Comparison of ENCODE assay signal across 16 cellular contexts in genomic region chr20:53399131-53399530, GRCh38.
A peak's percentile ranks its signal among the peaks of the same experiment; 100 is the strongest.
DNase-seq lines count a peak whose midpoint lies in the region; ATAC-seq and TF ChIP-seq lines count a peak whose summit lies in the region.
"Had no signal": no experiment of that assay in that cellular context is flagged by ENCODE, and none has a peak within 500 bp of the region (broad histone marks: within the 10 kb centered on the region; RNA-seq: fewer than 3 reads in every experiment).

No MANE protein-coding gene starts in this region.

- no peaks in the 10 kb centered on the region for H3K9me3 ChIP-seq in neural progenitor cell (ENCODE audit: low read depth)
- H3K9me3 ChIP-seq in OCI-LY7 (ENCODE audit: low read length) = no peaks in the 10 kb centered on the region
- H3K9me3 ChIP-seq: BLaER1, HAP-1 had no signal

- H3K36me3 ChIP-seq in neural progenitor cell = no peaks in the 10 kb centered on the region
- no peaks in the 10 kb centered on the region for H3K36me3 ChIP-seq in OCI-LY7 (ENCODE audit: insufficient read depth, low read length)
- H3K36me3 ChIP-seq: BLaER1, HAP-1 had no signal

- no peaks in the 10 kb centered on the region for H3K9me2 ChIP-seq in OCI-LY7 (ENCODE audit: insufficient read depth, low read length)

- no peaks in the 10 kb centered on the region for H3K27me3 ChIP-seq in neural progenitor cell
- H3K27me3 ChIP-seq: BLaER1 had no signal

- no peak overlapping the region for H3K9ac ChIP-seq in neural progenitor cell
- H3K9ac ChIP-seq: BLaER1, GM23248 had no signal

- H3K36me3 Mint-ChIP-seq in activated naive CD4-positive, alpha-beta T cell treated with anti-CD3 and anti-CD28 coated beads, Interleukin-2, amount 50 U/mL, for 24 hours = peaks cover 15% of the 10 kb centered on the region
- H3K36me3 Mint-ChIP-seq in neural progenitor cell = no peaks in the 10 kb centered on the region
- H3K36me3 Mint-ChIP-seq: CD14-positive monocyte had no signal

- CTCF ChIA-PET in OCI-LY7 (lab: Charles Lee; ENCODE audit: unreplicated experiment) = no interaction called here

- H3K27me3 Mint-ChIP-seq in activated naive CD4-positive, alpha-beta T cell treated with anti-CD3 and anti-CD28 coated beads, Interleukin-2, amount 50 U/mL, for 24 hours = no peaks in the 10 kb centered on the region
- no peaks in the 10 kb centered on the region for H3K27me3 Mint-ChIP-seq in neural progenitor cell (ENCODE audit: insufficient read depth, low read depth)

- peaks cover 40% of the 10 kb centered on the region for H3K4me1 Mint-ChIP-seq in activated naive CD4-positive, alpha-beta T cell treated with anti-CD3 and anti-CD28 coated beads, Interleukin-2, amount 50 U/mL, for 24 hours
- H3K4me1 Mint-ChIP-seq in neural progenitor cell = peaks cover 21% of the 10 kb centered on the region
- H3K4me1 Mint-ChIP-seq: CD14-positive monocyte had no signal

- H3K4me1 ChIP-seq in neural progenitor cell (no peaks in the 10 kb centered on the region), OCI-LY7 (ENCODE audit: insufficient read depth, low read length, poor library complexity, severe bottlenecking) (no peaks in the 10 kb centered on the region)
- H3K4me1 ChIP-seq: BLaER1, HAP-1 had no signal

- H2AFZ ChIP-seq in neural progenitor cell (replicated peaks) (no peak overlapping the region), OCI-LY7 (ENCODE audit: low read length) (no peak overlapping the region)
- H2AFZ ChIP-seq: GM23248 had no signal

- no peak overlapping the region for H3K4me3 ChIP-seq in neural progenitor cell
- H3K4me3 ChIP-seq in OCI-LY7 (ENCODE audit: low read depth, low read length, poor library complexity, severe bottlenecking) = no peak overlapping the region
- H3K4me3 ChIP-seq: BLaER1, GM23248, HAP-1 had no signal

- peak overlapping the region; percentile 4 for H3K4me3 Mint-ChIP-seq in activated naive CD4-positive, alpha-beta T cell treated with anti-CD3 and anti-CD28 coated beads, Interleukin-2, amount 50 U/mL, for 24 hours
- no peak overlapping the region for H3K4me3 Mint-ChIP-seq in neural progenitor cell
- H3K4me3 Mint-ChIP-seq: CD14-positive monocyte; CD4-positive, alpha-beta memory T cell had no signal

- H3K9me3 Mint-ChIP-seq in activated naive CD4-positive, alpha-beta T cell treated with anti-CD3 and anti-CD28 coated beads, Interleukin-2, amount 50 U/mL, for 24 hours = no peaks in the 10 kb centered on the region
- H3K9me3 Mint-ChIP-seq in neural progenitor cell = peaks cover 4% of the 10 kb centered on the region

- DNase-seq in activated naive CD4-positive, alpha-beta T cell (lab: John Stamatoyannopoulos, UW) = no peak
- DNase-seq in neural progenitor cell (ENCODE audit: low spot score) = no peak
- no peak for DNase-seq in DMS53 (lab: John Stamatoyannopoulos, UW)
- DNase-seq in OCI-LY7 (ENCODE audit: low spot score) = no peak
- DNase-seq in head of caudate nucleus = no peak
- no peak for DNase-seq in left lobe of liver (ENCODE audit: low spot score)
- DNase-seq: Calu3; CD4-positive, alpha-beta memory T cell; GDM1; GM23248 had no signal

- H3K27ac ChIP-seq in VCaP (peak overlapping the region; percentile 72), neural progenitor cell (no peak overlapping the region), OCI-LY7 (ENCODE audit: low read depth, low read length, poor library complexity, severe bottlenecking) (no peak overlapping the region)
- H3K27ac ChIP-seq: 22Rv1, BLaER1, GM23248 had no signal

- POLR2A ChIA-PET in OCI-LY7 (lab: Charles Lee) = no interaction called here

- no peaks in the 10 kb centered on the region for H3F3A ChIP-seq in neural progenitor cell (ENCODE audit: low read depth)

- no peak overlapping the region for H3K27ac Mint-ChIP-seq in activated naive CD4-positive, alpha-beta T cell treated with anti-CD3 and anti-CD28 coated beads, Interleukin-2, amount 50 U/mL, for 24 hours
- H3K27ac Mint-ChIP-seq in neural progenitor cell = peak overlapping the region; percentile 89
- H3K27ac Mint-ChIP-seq: CD14-positive monocyte; CD4-positive, alpha-beta memory T cell had no signal

- ATAC-seq in left lobe of liver = no peak

- TF ChIP-seq CTCF in VCaP (conservative IDR thresholded peaks at IDR 0.05) (no peak), neural progenitor cell (IDR thresholded peaks at IDR 0.05) (no peak), OCI-LY7 (conservative IDR thresholded peaks at IDR 0.05; ENCODE audit: low read length) (no peak)

- no TSS peak for BruUV-seq in OCI-LY7 (replicated peaks; lab: Mats Ljungman, UMichigan)

- intact Hi-C loops in OCI-LY7 (cut with micrococcal nuclease; ENCODE audit: unreplicated experiment) (no loop called here), head of caudate nucleus (cut with DNase I) (no loop called here)

- H3K4me2 ChIP-seq in neural progenitor cell (no peak overlapping the region), OCI-LY7 (ENCODE audit: low read length) (no peak overlapping the region)
- H3K4me2 ChIP-seq: BLaER1 had no signal

- H4K20me1 ChIP-seq in neural progenitor cell (ENCODE audit: low read depth) (no peaks in the 10 kb centered on the region), OCI-LY7 (ENCODE audit: insufficient read depth, low read length) (no peaks in the 10 kb centered on the region)
- H4K20me1 ChIP-seq: BLaER1 had no signal

- H3K79me2 ChIP-seq in neural progenitor cell (ENCODE audit: low read depth) (no peaks in the 10 kb centered on the region), OCI-LY7 (ENCODE audit: insufficient read depth, low read depth, low read length) (no peaks in the 10 kb centered on the region)
